1 cellular context compared by ENCODE assay signal in genomic region chr4:7034262-7035081, GRCh38.
A peak's percentile ranks its signal among the peaks of the same experiment; 100 is the strongest.
TF ChIP-seq lines count a peak whose summit lies in the region.

No MANE protein-coding gene starts in this region.

TF ChIP-seq in HepG2, 621 proteins besides CTCF, POLR2A, EP300 and RAD21 (continued from another document and continues in another):
- TF ChIP-seq ZKSCAN8 (CRISPR knock-in tag; IDR thresholded peaks at IDR 0.05; ENCODE audit: borderline replicate concordance), result no peak
- TF ChIP-seq FOXC1 (CRISPR knock-in tag; IDR thresholded peaks at IDR 0.05; ENCODE audit: borderline replicate concordance), result peak; percentile 84; the same call in 1 of the 2 replicates
- TF ChIP-seq MLX (CRISPR knock-in tag; IDR thresholded peaks at IDR 0.05), result no peak
- peak; percentile 66 for TF ChIP-seq GABPB1 (CRISPR knock-in tag; IDR thresholded peaks at IDR 0.05)
- TF ChIP-seq, protein P1, sequence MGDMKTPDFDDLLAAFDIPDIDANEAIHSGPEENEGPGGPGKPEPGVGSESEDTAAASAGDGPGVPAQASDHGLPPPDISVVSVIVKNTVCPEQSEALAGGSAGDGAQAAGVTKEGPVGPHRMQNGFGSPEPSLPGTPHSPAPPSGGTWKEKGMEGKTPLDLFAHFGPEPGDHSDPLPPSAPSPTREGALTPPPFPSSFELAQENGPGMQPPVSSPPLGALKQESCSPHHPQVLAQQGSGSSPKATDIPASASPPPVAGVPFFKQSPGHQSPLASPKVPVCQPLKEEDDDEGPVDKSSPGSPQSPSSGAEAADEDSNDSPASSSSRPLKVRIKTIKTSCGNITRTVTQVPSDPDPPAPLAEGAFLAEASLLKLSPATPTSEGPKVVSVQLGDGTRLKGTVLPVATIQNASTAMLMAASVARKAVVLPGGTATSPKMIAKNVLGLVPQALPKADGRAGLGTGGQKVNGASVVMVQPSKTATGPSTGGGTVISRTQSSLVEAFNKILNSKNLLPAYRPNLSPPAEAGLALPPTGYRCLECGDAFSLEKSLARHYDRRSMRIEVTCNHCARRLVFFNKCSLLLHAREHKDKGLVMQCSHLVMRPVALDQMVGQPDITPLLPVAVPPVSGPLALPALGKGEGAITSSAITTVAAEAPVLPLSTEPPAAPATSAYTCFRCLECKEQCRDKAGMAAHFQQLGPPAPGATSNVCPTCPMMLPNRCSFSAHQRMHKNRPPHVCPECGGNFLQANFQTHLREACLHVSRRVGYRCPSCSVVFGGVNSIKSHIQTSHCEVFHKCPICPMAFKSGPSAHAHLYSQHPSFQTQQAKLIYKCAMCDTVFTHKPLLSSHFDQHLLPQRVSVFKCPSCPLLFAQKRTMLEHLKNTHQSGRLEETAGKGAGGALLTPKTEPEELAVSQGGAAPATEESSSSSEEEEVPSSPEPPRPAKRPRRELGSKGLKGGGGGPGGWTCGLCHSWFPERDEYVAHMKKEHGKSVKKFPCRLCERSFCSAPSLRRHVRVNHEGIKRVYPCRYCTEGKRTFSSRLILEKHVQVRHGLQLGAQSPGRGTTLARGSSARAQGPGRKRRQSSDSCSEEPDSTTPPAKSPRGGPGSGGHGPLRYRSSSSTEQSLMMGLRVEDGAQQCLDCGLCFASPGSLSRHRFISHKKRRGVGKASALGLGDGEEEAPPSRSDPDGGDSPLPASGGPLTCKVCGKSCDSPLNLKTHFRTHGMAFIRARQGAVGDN (CRISPR knock-in tag; IDR thresholded peaks at IDR 0.05), result peak; percentile 80
- TF ChIP-seq ZSCAN12 (CRISPR knock-in tag; IDR thresholded peaks at IDR 0.05), result no peak
- TF ChIP-seq CEBPB (IDR thresholded peaks at IDR 0.05; ENCODE audit: borderline replicate concordance, low read depth, low read length), result no peak
- TF ChIP-seq, protein P2, sequence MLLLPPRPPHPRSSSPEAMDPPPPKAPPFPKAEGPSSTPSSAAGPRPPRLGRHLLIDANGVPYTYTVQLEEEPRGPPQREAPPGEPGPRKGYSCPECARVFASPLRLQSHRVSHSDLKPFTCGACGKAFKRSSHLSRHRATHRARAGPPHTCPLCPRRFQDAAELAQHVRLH (CRISPR knock-in tag; IDR thresholded peaks at IDR 0.05; ENCODE audit: borderline replicate concordance, low read depth), result no peak
- no peak for TF ChIP-seq NFE2L1 (CRISPR knock-in tag; IDR thresholded peaks at IDR 0.05; ENCODE audit: borderline replicate concordance)
- no peak for TF ChIP-seq HNRNPUL1 (IDR thresholded peaks at IDR 0.05; ENCODE audit: low read depth, low read length)
- TF ChIP-seq REPIN1 (CRISPR knock-in tag; IDR thresholded peaks at IDR 0.05; ENCODE audit: borderline replicate concordance, low read depth), result peak; percentile 69
- TF ChIP-seq ZNF552 (CRISPR knock-in tag; IDR thresholded peaks at IDR 0.05; ENCODE audit: borderline replicate concordance), result 0 out of 2 replicates have a peak, but pooled peaks have one; percentile 71
- peak; percentile 81 for TF ChIP-seq HNF4A (CRISPR knock-in tag; IDR thresholded peaks at IDR 0.05)
- no peak for TF ChIP-seq HMGXB3 (CRISPR knock-in tag; IDR thresholded peaks at IDR 0.05; ENCODE audit: borderline replicate concordance)
- TF ChIP-seq RCOR2 (CRISPR knock-in tag; IDR thresholded peaks at IDR 0.05), result no peak
- TF ChIP-seq NFKB2 (CRISPR knock-in tag; IDR thresholded peaks at IDR 0.05; ENCODE audit: borderline replicate concordance), result peak; percentile 67; the same call in 1 of the 2 replicates
- TF ChIP-seq KDM5A (IDR thresholded peaks at IDR 0.05; ENCODE audit: borderline replicate concordance, low read length), result no peak
- no peak for TF ChIP-seq RNF219 (CRISPR knock-in tag; IDR thresholded peaks at IDR 0.05)
- TF ChIP-seq ZNF510 (CRISPR knock-in tag; IDR thresholded peaks at IDR 0.05; ENCODE audit: low read depth), result 0 out of 2 replicates have a peak, but pooled peaks have one; percentile 67
- peak; percentile 98 for TF ChIP-seq FOSL2 (CRISPR knock-in tag; IDR thresholded peaks at IDR 0.05)
- peak; percentile 65 for TF ChIP-seq ZNF781 (CRISPR knock-in tag; IDR thresholded peaks at IDR 0.05; ENCODE audit: borderline replicate concordance, not compliant biosample characterization)
- TF ChIP-seq, protein P3, sequence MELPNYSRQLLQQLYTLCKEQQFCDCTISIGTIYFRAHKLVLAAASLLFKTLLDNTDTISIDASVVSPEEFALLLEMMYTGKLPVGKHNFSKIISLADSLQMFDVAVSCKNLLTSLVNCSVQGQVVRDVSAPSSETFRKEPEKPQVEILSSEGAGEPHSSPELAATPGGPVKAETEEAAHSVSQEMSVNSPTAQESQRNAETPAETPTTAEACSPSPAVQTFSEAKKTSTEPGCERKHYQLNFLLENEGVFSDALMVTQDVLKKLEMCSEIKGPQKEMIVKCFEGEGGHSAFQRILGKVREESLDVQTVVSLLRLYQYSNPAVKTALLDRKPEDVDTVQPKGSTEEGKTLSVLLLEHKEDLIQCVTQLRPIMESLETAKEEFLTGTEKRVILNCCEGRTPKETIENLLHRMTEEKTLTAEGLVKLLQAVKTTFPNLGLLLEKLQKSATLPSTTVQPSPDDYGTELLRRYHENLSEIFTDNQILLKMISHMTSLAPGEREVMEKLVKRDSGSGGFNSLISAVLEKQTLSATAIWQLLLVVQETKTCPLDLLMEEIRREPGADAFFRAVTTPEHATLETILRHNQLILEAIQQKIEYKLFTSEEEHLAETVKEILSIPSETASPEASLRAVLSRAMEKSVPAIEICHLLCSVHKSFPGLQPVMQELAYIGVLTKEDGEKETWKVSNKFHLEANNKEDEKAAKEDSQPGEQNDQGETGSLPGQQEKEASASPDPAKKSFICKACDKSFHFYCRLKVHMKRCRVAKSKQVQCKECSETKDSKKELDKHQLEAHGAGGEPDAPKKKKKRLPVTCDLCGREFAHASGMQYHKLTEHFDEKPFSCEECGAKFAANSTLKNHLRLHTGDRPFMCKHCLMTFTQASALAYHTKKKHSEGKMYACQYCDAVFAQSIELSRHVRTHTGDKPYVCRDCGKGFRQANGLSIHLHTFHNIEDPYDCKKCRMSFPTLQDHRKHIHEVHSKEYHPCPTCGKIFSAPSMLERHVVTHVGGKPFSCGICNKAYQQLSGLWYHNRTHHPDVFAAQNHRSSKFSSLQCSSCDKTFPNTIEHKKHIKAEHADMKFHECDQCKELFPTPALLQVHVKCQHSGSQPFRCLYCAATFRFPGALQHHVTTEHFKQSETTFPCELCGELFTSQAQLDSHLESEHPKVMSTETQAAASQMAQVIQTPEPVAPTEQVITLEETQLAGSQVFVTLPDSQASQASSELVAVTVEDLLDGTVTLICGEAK (IDR thresholded peaks at IDR 0.05), result no peak
- TF ChIP-seq, protein P3 (CRISPR knock-in tag; IDR thresholded peaks at IDR 0.05), result peak; percentile 80
- TF ChIP-seq GFI1 (CRISPR knock-in tag; IDR thresholded peaks at IDR 0.05; ENCODE audit: borderline replicate concordance), result no peak; the same call in 1 of the 2 replicates
- TF ChIP-seq ZNF225 (CRISPR knock-in tag; IDR thresholded peaks at IDR 0.05), result peak; percentile 82; the same call in 1 of the 2 replicates
- TF ChIP-seq NFRKB (IDR thresholded peaks at IDR 0.05), result no peak
- TF ChIP-seq RFX3 (CRISPR knock-in tag; IDR thresholded peaks at IDR 0.05), result peak; percentile 81
- TF ChIP-seq TAF1 (CRISPR knock-in tag; IDR thresholded peaks at IDR 0.05), result no peak
- TF ChIP-seq ZNF354B (CRISPR knock-in tag; IDR thresholded peaks at IDR 0.05), result no peak
- no peak for TF ChIP-seq TBX3 (IDR thresholded peaks at IDR 0.05; ENCODE audit: borderline replicate concordance)
- TF ChIP-seq HOXA3 (CRISPR knock-in tag; IDR thresholded peaks at IDR 0.05), result peak; percentile 80; the same call in 1 of the 2 replicates
- no peak for TF ChIP-seq SP1 (IDR thresholded peaks at IDR 0.05)
- TF ChIP-seq SP1 (CRISPR knock-in tag; IDR thresholded peaks at IDR 0.05), result no peak
- TF ChIP-seq, protein P4, sequence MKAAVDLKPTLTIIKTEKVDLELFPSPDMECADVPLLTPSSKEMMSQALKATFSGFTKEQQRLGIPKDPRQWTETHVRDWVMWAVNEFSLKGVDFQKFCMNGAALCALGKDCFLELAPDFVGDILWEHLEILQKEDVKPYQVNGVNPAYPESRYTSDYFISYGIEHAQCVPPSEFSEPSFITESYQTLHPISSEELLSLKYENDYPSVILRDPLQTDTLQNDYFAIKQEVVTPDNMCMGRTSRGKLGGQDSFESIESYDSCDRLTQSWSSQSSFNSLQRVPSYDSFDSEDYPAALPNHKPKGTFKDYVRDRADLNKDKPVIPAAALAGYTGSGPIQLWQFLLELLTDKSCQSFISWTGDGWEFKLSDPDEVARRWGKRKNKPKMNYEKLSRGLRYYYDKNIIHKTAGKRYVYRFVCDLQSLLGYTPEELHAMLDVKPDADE (CRISPR knock-in tag; IDR thresholded peaks at IDR 0.05), result no peak
- no peak for TF ChIP-seq FOXM1 (CRISPR knock-in tag; IDR thresholded peaks at IDR 0.05)
- peak; percentile 74; the same call in 1 of the 2 replicates for TF ChIP-seq ZFP90 (CRISPR knock-in tag; IDR thresholded peaks at IDR 0.05; ENCODE audit: borderline replicate concordance)
